ENCODE assay signal across 22 cellular contexts in genomic region chr9:126652140-126652558, GRCh38. TPM values are rescaled to one million over a fixed set of nuclear protein-coding genes. Genes with fewer than 3 reads are reported as not detected.
DNase-seq lines count a peak whose midpoint lies in the region; FAIRE-seq and TF ChIP-seq lines count a peak whose summit lies in the region.
"Had no signal": no experiment of that assay in that cellular context is flagged by ENCODE, and none has a peak within 500 bp of the region (broad histone marks: within the 10 kb centered on the region; RNA-seq: fewer than 3 reads in every experiment).

No MANE protein-coding gene starts in this region.

- H3K4me1 ChIP-seq in HEK293 (ENCODE audit: control insufficient read depth, insufficient read depth, low read length) (peaks cover 22% of the 10 kb centered on the region), Peyer's patch (peaks cover 0 to 16% (median 0%) of the 10 kb centered on the region in 4 donors), mammary epithelial cell (ENCODE audit: insufficient read depth, low read length) (peaks cover 11% of the 10 kb centered on the region)
- H3K4me1 ChIP-seq: breast epithelium had no signal

- peaks cover 44% of the 10 kb centered on the region for H3K4me1 Mint-ChIP-seq in progenitor cell of endocrine pancreas (ENCODE audit: low read depth)
- H3K4me1 Mint-ChIP-seq: CD4-positive, CD25-positive, alpha-beta regulatory T cell had no signal

- WGBS in mammary epithelial cell (ENCODE audit: low coverage, missing lambda C conversion rate): 90% methylated on average over 9 of the region's 17 CpGs

- TF ChIP-seq CTCF in HEK293 (tag by site-specific recombination; IDR thresholded peaks at IDR 0.05) (no peak), Peyer's patch (IDR thresholded peaks at IDR 0.05) (no peak), progenitor cell of endocrine pancreas (IDR thresholded peaks at IDR 0.05; ENCODE audit: unreplicated experiment) (no peak), mammary epithelial cell (conservative IDR thresholded peaks at IDR 0.05 in 1 of 2, IDR thresholded peaks at IDR 0.05 in 1 of 2; ENCODE audit: extremely low read depth in 1 of 2, insufficient read depth in 1 of 2, low read depth in 1 of 2, low read length in 2 of 2) (no peak)

- intact Hi-C loops in mammary epithelial cell (cut with micrococcal nuclease): no loop called here

- no peak overlapping the region for H2AFZ ChIP-seq in mammary epithelial cell (ENCODE audit: low read depth, low read length)

- in situ Hi-C loops in mammary epithelial cell (cut with MboI; ENCODE audit: low sequenced_read_pairs in 2 of 2): no loop called here

- POLR2A ChIA-PET in HEK293 (lab: Yijun Ruan, JAX): no interaction called here

- H3K27me3 ChIP-seq in Peyer's patch (peaks cover 0 to 15% of the 10 kb centered on the region in 2 donors), mammary epithelial cell (ENCODE audit: insufficient read depth, low read length) (no peaks in the 10 kb centered on the region)

- H3K9me3 ChIP-seq in HEK293 (ENCODE audit: control insufficient read depth, insufficient read depth, low read depth, low read length) (no peaks in the 10 kb centered on the region), Peyer's patch (no peaks in the 10 kb centered on the region), mammary epithelial cell (replicated peaks; ENCODE audit: insufficient read depth, low read length) (no peaks in the 10 kb centered on the region)
- H3K9me3 ChIP-seq: breast epithelium had no signal

- H3K4me3 ChIP-seq in HEK293 (ENCODE audit: low read depth, low read length) (no peak overlapping the region), Peyer's patch (no peak overlapping the region), mammary epithelial cell (replicated peaks in 1 of 3; ENCODE audit: insufficient read depth in 1 of 3, low read depth in 2 of 3, low read length in 3 of 3) (no peak overlapping the region)
- H3K4me3 ChIP-seq: breast epithelium, GM12878 had no signal

- no peaks in the 10 kb centered on the region for H3K36me3 Mint-ChIP-seq in progenitor cell of endocrine pancreas (ENCODE audit: insufficient read depth)
- H3K36me3 Mint-ChIP-seq: CD4-positive, CD25-positive, alpha-beta regulatory T cell had no signal

- H3K27me3 Mint-ChIP-seq in progenitor cell of endocrine pancreas: peaks cover 55% of the 10 kb centered on the region

- no TSS peak for BruUV-seq in mammary epithelial cell (replicated peaks; lab: Mats Ljungman, UMichigan)

- peaks cover 27% of the 10 kb centered on the region for H3K79me2 ChIP-seq in mammary epithelial cell (ENCODE audit: insufficient read depth, low read length)

- H3K9ac ChIP-seq in mammary epithelial cell (ENCODE audit: insufficient read depth, low read length): no peak overlapping the region

- H3K4me3 Mint-ChIP-seq in progenitor cell of endocrine pancreas (ENCODE audit: low read depth): no peak overlapping the region
- H3K4me3 Mint-ChIP-seq: CD4-positive, CD25-positive, alpha-beta regulatory T cell had no signal

- H3K27ac Mint-ChIP-seq in progenitor cell of endocrine pancreas: peak overlapping the region; percentile 22
- H3K27ac Mint-ChIP-seq: CD4-positive, CD25-positive, alpha-beta regulatory T cell had no signal

- CTCF ChIA-PET in HEK293 (lab: Yijun Ruan, JAX): interaction anchor here (1.2 kb wide), 1 partner anchor 23 kb away, joined by 3 read pairs; no protein-coding TSS in a partner anchor
- CTCF ChIA-PET in mammary epithelial cell (lab: Charles Lee; ENCODE audit: low non-redundant PET): no interaction called here

- no peaks in the 10 kb centered on the region for H4K20me1 ChIP-seq in mammary epithelial cell (ENCODE audit: insufficient read depth, low read length)

- no peak overlapping the region for H3K4me2 ChIP-seq in mammary epithelial cell (ENCODE audit: insufficient read depth, low read depth, low read length)

- peaks cover 0 to 6% of the 10 kb centered on the region in 2 experiments; a peak in 1 of 3 replicates for H3K36me3 ChIP-seq in HEK293 (ENCODE audit: control insufficient read depth in 2 of 2, insufficient read depth in 1 of 2, low read length in 2 of 2)
- H3K36me3 ChIP-seq in Peyer's patch: no peaks in the 10 kb centered on the region
- no peaks in the 10 kb centered on the region for H3K36me3 ChIP-seq in mammary epithelial cell (ENCODE audit: insufficient read depth, low read length)
- H3K36me3 ChIP-seq: breast epithelium had no signal

- FAIRE-seq in H54 (lab: Jason Lieb, UNC): no peak
- FAIRE-seq: GM12878 had no signal

- H3K27ac ChIP-seq in HEK293 (ENCODE audit: extremely low read depth, low read depth, low read length) (no peak overlapping the region), Peyer's patch (no peak overlapping the region), mammary epithelial cell (ENCODE audit: insufficient read depth, low read depth, low read length) (no peak overlapping the region)

- dilution Hi-C loops in mammary epithelial cell (cut with HindIII; ENCODE audit: low sequenced_read_pairs): no loop called here

- TF ChIP-seq POLR2A in Peyer's patch (IDR thresholded peaks at IDR 0.05) (no peak), H54 (IDR thresholded peaks at IDR 0.05; ENCODE audit: low read depth, low read length) (no peak)

- H3K9me3 Mint-ChIP-seq in progenitor cell of endocrine pancreas (ENCODE audit: low read depth): no peaks in the 10 kb centered on the region

- DNase-seq in Peyer's patch: peak in 2 of 3 donors; percentile 74 to 85
- DNase-seq in islet precursor cell: peak; percentile 69
- no peak for DNase-seq in progenitor cell of endocrine pancreas (ENCODE audit: low spot score, unreplicated experiment)
- no peak for DNase-seq in mammary epithelial cell
- no peak for DNase-seq in H54 (ENCODE audit: insufficient read length, low spot score)
- no peak for DNase-seq in SW 1271 (lab: John Stamatoyannopoulos, UW)
- DNase-seq: activated effector memory CD4-positive, alpha-beta T cell treated with Interleukin-2 at 50 U/mL for 16 hours; CD4-positive, CD25-positive, alpha-beta regulatory T cell; DMS153; GOT3; NCI-H1092; NCI-H2171; NCI-H82; occipital lobe; right cardiac atrium had no signal

TF ChIP-seq in HEK293, 187 proteins besides CTCF, POLR2A, EP300 and RAD21 (continues in another document):
- TF ChIP-seq ZNF221 (tag by site-specific recombination; IDR thresholded peaks at IDR 0.05; ENCODE audit: borderline replicate concordance): no peak
- TF ChIP-seq ZNF223 (tag by site-specific recombination; IDR thresholded peaks at IDR 0.05): no peak
- TF ChIP-seq PATZ1 (tag by site-specific recombination; IDR thresholded peaks at IDR 0.05): peak; percentile 61; the same call in 1 of the 2 replicates
- peak; percentile 79 for TF ChIP-seq ZNF335 (tag by site-specific recombination; conservative IDR thresholded peaks at IDR 0.05)
- no peak for TF ChIP-seq ZNF350 (tag by site-specific recombination; IDR thresholded peaks at IDR 0.05)
- no peak for TF ChIP-seq ZNF610 (tag by site-specific recombination; IDR thresholded peaks at IDR 0.05; ENCODE audit: borderline replicate concordance)
- TF ChIP-seq ZNF707 (tag by site-specific recombination; IDR thresholded peaks at IDR 0.05): no peak
- no peak for TF ChIP-seq ZNF670 (tag by site-specific recombination; IDR thresholded peaks at IDR 0.05; ENCODE audit: low read depth)
- TF ChIP-seq KLF17 (tag by site-specific recombination; IDR thresholded peaks at IDR 0.05): no peak
- no peak for TF ChIP-seq ZNF23 (tag by site-specific recombination; IDR thresholded peaks at IDR 0.05; ENCODE audit: borderline replicate concordance)
- no peak for TF ChIP-seq ZNF292 (tag by site-specific recombination; IDR thresholded peaks at IDR 0.05; ENCODE audit: borderline replicate concordance, low read depth)
- 0 out of 2 replicates have a peak, but pooled peaks have one; percentile 28 for TF ChIP-seq KLF10 (tag by site-specific recombination; IDR thresholded peaks at IDR 0.05)
- TF ChIP-seq ZNF341 (tag by site-specific recombination; IDR thresholded peaks at IDR 0.05; ENCODE audit: low read depth): no peak
- no peak for TF ChIP-seq ZNF19 (tag by site-specific recombination; IDR thresholded peaks at IDR 0.05; ENCODE audit: low read depth)
- TF ChIP-seq ZIC2 (tag by site-specific recombination; IDR thresholded peaks at IDR 0.05): peak; percentile 96
- TF ChIP-seq ZNF837 (tag by site-specific recombination; IDR thresholded peaks at IDR 0.05): no peak

RNA-seq across cellular contexts. Expression of gene LMX1B, which starts 38.4 kb away (rescaled TPM):
- total RNA-seq in Peyer's patch (not detected), progenitor cell of endocrine pancreas (9.1 and 11.0 TPM in 2 replicates), mammary epithelial cell (10 to 100 TPM; 11.2 to 19.2 TPM)
- 5.3 TPM for polyA plus RNA-seq in mammary epithelial cell
- 9.3 TPM for polyA minus RNA-seq in mammary epithelial cell
- total RNA-seq: CD4-positive, CD25-positive, alpha-beta regulatory T cell; GM12878; LHCN-M2; liver; occipital lobe; T-helper 1 cell treated with Interleukin-12 subunit alpha and Interleukin-12 subunit beta and Interleukin-4 antibody, amounts not matched to agents 30 ng/mL and 1 ng/mL, for 36 hours; temporal lobe had no signal
- polyA plus RNA-seq: CD4-positive, CD25-positive, alpha-beta regulatory T cell; GM12878; liver had no signal

Comparison
In these comparisons a context has a peak if more than half of its experiments do, and no peak if none do; other contexts are left out.
1. DNase-seq: peak in Peyer's patch (2 of 3) and islet precursor cell (single experiment); none in progenitor cell of endocrine pancreas (single experiment), mammary epithelial cell (single experiment), H54 (single experiment) and SW 1271 (0 of 2).